ENCODE assay signal across 8 cellular contexts in genomic region chr16:56190903-56191806, GRCh38. TPM values are rescaled to one million over a fixed set of nuclear protein-coding genes. Genes with fewer than 3 reads are reported as not detected.
A peak's percentile ranks its signal among the peaks of the same experiment; 100 is the strongest.
DNase-seq lines count a peak whose midpoint lies in the region; ATAC-seq and TF ChIP-seq lines count a peak whose summit lies in the region.

TSS of gene GNAO1 (plus strand) at chr16:56191489. CDS start at chr16:56192236, 747 bp downstream.

- H3K4me3 Mint-ChIP-seq in activated CD4-positive, alpha-beta memory T cell treated with anti-CD3 and anti-CD28 coated beads for 36 hours: peak within 1 kb of the TSS; percentile 69

- no peaks in the 10 kb centered on the region for H3K9me3 Mint-ChIP-seq in activated CD4-positive, alpha-beta memory T cell treated with anti-CD3 and anti-CD28 coated beads for 36 hours

- H3K36me3 Mint-ChIP-seq in activated CD4-positive, alpha-beta memory T cell treated with anti-CD3 and anti-CD28 coated beads for 36 hours: no peaks in the 10 kb centered on the region

- CTCF ChIA-PET in activated CD4-positive, alpha-beta memory T cell treated with anti-CD3 and anti-CD28 coated beads for 36 hours (lab: Charles Lee): interaction anchor here (1.0 to 2.5 kb wide), 2 partner anchors 12 to 165 kb away, joined by 4 to 10 read pairs; no protein-coding TSS in a partner anchor

- H3K36me3 ChIP-seq in ectodermal cell (ENCODE audit: control insufficient read depth, insufficient read depth, low read length): no peaks in the 10 kb centered on the region

- peak within 1 kb of the TSS; percentile 72 for H3K4me3 ChIP-seq in ectodermal cell (ENCODE audit: insufficient read depth, low read depth, low read length)
- peak within 1 kb of the TSS; percentile 55 for H3K4me3 ChIP-seq in lower leg skin (ENCODE audit: low read depth, poor library complexity, severe bottlenecking)

- peak; percentile 77 for ATAC-seq in GM19372 (IDR thresholded peaks at IDR 0.05; ENCODE audit: low read depth, unreplicated experiment)
- no peak for ATAC-seq in GM21423 (IDR thresholded peaks at IDR 0.05; ENCODE audit: unreplicated experiment)

- DNase-seq in AG08396 (ENCODE audit: low spot score) (peak; percentile 90), NCI-H2171 treated with DMSO at 0.1 percent for 48 hours (lab: John Stamatoyannopoulos, UW) (peak; percentile 86), lower leg skin (ENCODE audit: low spot score in 2 of 2) (peak in 1 of 2 donors; percentile 87)
- peak; percentile 65 for DNase-seq in activated CD4-positive, alpha-beta memory T cell treated with anti-CD3 and anti-CD28 coated beads for 36 hours
- DNase-seq in stimulated activated CD4-positive, alpha-beta T cell treated with anti-CD3 and anti-CD28 coated beads, TNF-alpha, amount 100 ng/mL, for 24 hours (ENCODE audit: low read depth in 3 of 3): peak in 2 of 3 experiments; percentile 38 to 47

- peaks cover 11% of the 10 kb centered on the region for H3K4me1 ChIP-seq in ectodermal cell (ENCODE audit: control insufficient read depth, insufficient read depth, low read length)

- intact Hi-C loops in activated CD4-positive, alpha-beta memory T cell treated with anti-CD3 and anti-CD28 coated beads for 36 hours (cut with micrococcal nuclease): loop anchor here (1.0 to 10.0 kb wide), 3 partner anchors 8 to 719 kb away; partner anchors contain the start of gene BBS2
- intact Hi-C loops in lower leg skin (cut with DNase I; ENCODE audit: low total_unique reads): no loop called here

- peaks cover 52% of the 10 kb centered on the region for H3K27me3 Mint-ChIP-seq in activated CD4-positive, alpha-beta memory T cell treated with anti-CD3 and anti-CD28 coated beads for 36 hours

- no peak within 1 kb of the TSS for H3K27ac Mint-ChIP-seq in activated CD4-positive, alpha-beta memory T cell treated with anti-CD3 and anti-CD28 coated beads for 36 hours

- 0 to 1% methylated on average over 123 of the region's 123 CpGs for WGBS in ectodermal cell, 2 experiments
- WGBS in lower leg skin, 2 donors: 1% methylated on average over 45 to 78 of the region's 123 CpGs

- H3K27ac ChIP-seq in ectodermal cell (ENCODE audit: insufficient read depth, low read depth, low read length, poor library complexity, severe bottlenecking): no peak within 1 kb of the TSS

- H3K4me1 Mint-ChIP-seq in activated CD4-positive, alpha-beta memory T cell treated with anti-CD3 and anti-CD28 coated beads for 36 hours (ENCODE audit: low read depth): peaks cover 32% of the 10 kb centered on the region

- TF ChIP-seq POLR2A in lower leg skin (IDR thresholded peaks at IDR 0.05): no peak

- TF ChIP-seq CTCF in lower leg skin (IDR thresholded peaks at IDR 0.05): no peak

- H3K27me3 ChIP-seq in ectodermal cell (ENCODE audit: control insufficient read depth, insufficient read depth, low read length, poor library complexity, severe bottlenecking): peaks cover 59% of the 10 kb centered on the region

- no peaks in the 10 kb centered on the region for H3K9me3 ChIP-seq in ectodermal cell (ENCODE audit: control insufficient read depth, low read length)

- POLR2A ChIA-PET in activated CD4-positive, alpha-beta memory T cell treated with anti-CD3 and anti-CD28 coated beads for 36 hours (lab: Charles Lee): interaction anchor here (0.7 to 1.0 kb wide), 2 partner anchors 8 to 89 kb away, joined by 3 read pairs; no protein-coding TSS in a partner anchor

RNA-seq across cellular contexts. Expression of gene GNAO1, which starts in this region (rescaled TPM):
- 1 to 10 TPM; 1.3 to 1.4 TPM for total RNA-seq in activated CD4-positive, alpha-beta memory T cell treated with anti-CD3 and anti-CD28 coated beads for 36 hours
- 17.1 TPM for polyA plus RNA-seq in ectodermal cell (2013, experiment 1 of 4)
- 12.8 TPM for polyA plus RNA-seq in ectodermal cell (2013, experiment 2 of 4)
- 12.5 TPM for polyA plus RNA-seq in ectodermal cell (2013, experiment 3 of 4)
- 12.4 TPM for polyA plus RNA-seq in ectodermal cell (2013, experiment 4 of 4)
- total RNA-seq in lower leg skin: 1 to 10 TPM in 3 of 4 donors, under 1 TPM in 1; 0.67 to 4.0 (median 2.2) TPM
